ENCODE assay signal across 20 cellular contexts in genomic region chr10:113517165-113517892, GRCh38. TPM values are rescaled to one million over a fixed set of nuclear protein-coding genes. Genes with fewer than 3 reads are reported as not detected.
DNase-seq lines count a peak whose midpoint lies in the region; ATAC-seq and TF ChIP-seq lines count a peak whose summit lies in the region.
"Had no signal": no experiment of that assay in that cellular context is flagged by ENCODE, and none has a peak within 500 bp of the region (broad histone marks: within the 10 kb centered on the region; RNA-seq: fewer than 3 reads in every experiment).

No MANE protein-coding gene starts in this region.

- POLR2A ChIA-PET in IMR-90 (lab: Charles Lee; ENCODE audit: unreplicated experiment): no interaction called here

- H3K36me3 Mint-ChIP-seq in endodermal cell (ENCODE audit: low read depth) (no peaks in the 10 kb centered on the region), nephron (ENCODE audit: low read depth) (no peaks in the 10 kb centered on the region)
- H3K36me3 Mint-ChIP-seq in stimulated activated memory B cell treated with anti-CD40 and anti-IgM and Interleukin-4, amounts not matched to agents 10 μg/mL and 1 μg/mL and 100 μg/mL, for 72 hours: no peaks in the 10 kb centered on the region
- H3K36me3 Mint-ChIP-seq: CD4-positive, alpha-beta memory T cell had no signal

- H3K36me3 ChIP-seq in IMR-90 (ENCODE audit: control insufficient read depth, insufficient read depth, low read length): no peaks in the 10 kb centered on the region
- H3K36me3 ChIP-seq in endodermal cell (ENCODE audit: control insufficient read depth, insufficient read depth, low read length): no peaks in the 10 kb centered on the region

- no peak for ATAC-seq in IMR-90 (ENCODE audit: low read depth)
- ATAC-seq in stimulated activated memory B cell treated with anti-CD40 and anti-IgM and Interleukin-4, amounts not matched to agents 10 μg/mL and 1 μg/mL and 100 μg/mL, for 72 hours: peak; percentile 53

- no peak overlapping the region for H3K4me2 ChIP-seq in IMR-90 (ENCODE audit: low read depth, low read length)

- no peak overlapping the region for H4K5ac ChIP-seq in IMR-90 (ENCODE audit: low read depth, low read length)

- H3K27me3 Mint-ChIP-seq in endodermal cell (ENCODE audit: insufficient read depth) (peaks cover 4% of the 10 kb centered on the region), nephron (ENCODE audit: low read depth) (peaks cover 7% of the 10 kb centered on the region)
- H3K27me3 Mint-ChIP-seq in stimulated activated memory B cell treated with anti-CD40 and anti-IgM and Interleukin-4, amounts not matched to agents 10 μg/mL and 1 μg/mL and 100 μg/mL, for 72 hours: peaks cover 23% of the 10 kb centered on the region

- H3K9me3 ChIP-seq in IMR-90 (ENCODE audit: control insufficient read depth, insufficient read depth, low read length) (no peaks in the 10 kb centered on the region), endodermal cell (ENCODE audit: control insufficient read depth, low read length) (no peaks in the 10 kb centered on the region)

- H3K27ac Mint-ChIP-seq in endodermal cell (no peak overlapping the region), nephron (peak overlapping the region in 2 of 3 experiments; percentile 4 to 12)
- no peak overlapping the region for H3K27ac Mint-ChIP-seq in stimulated activated memory B cell treated with anti-CD40 and anti-IgM and Interleukin-4, amounts not matched to agents 10 μg/mL and 1 μg/mL and 100 μg/mL, for 72 hours
- H3K27ac Mint-ChIP-seq: CD4-positive, alpha-beta memory T cell; HFFc6 had no signal

- H3K4me3 Mint-ChIP-seq in endodermal cell (no peak overlapping the region), nephron (no peak overlapping the region)
- no peak overlapping the region for H3K4me3 Mint-ChIP-seq in stimulated activated memory B cell treated with anti-CD40 and anti-IgM and Interleukin-4, amounts not matched to agents 10 μg/mL and 1 μg/mL and 100 μg/mL, for 72 hours
- H3K4me3 Mint-ChIP-seq: CD4-positive, alpha-beta memory T cell; HFFc6 had no signal

- no peak overlapping the region for H2BK20ac ChIP-seq in IMR-90 (ENCODE audit: low read depth, low read length)

- in situ Hi-C loops in IMR-90 (cut with MboI; ENCODE audit: low sequenced_read_pairs): no loop called here

- H3K18ac ChIP-seq in IMR-90 (ENCODE audit: low read depth, low read length): no peak overlapping the region

- no peak for DNase-seq in IMR-90
- DNase-seq in endodermal cell: peak; percentile 19
- DNase-seq in NCI-H526 (lab: John Stamatoyannopoulos, UW): no peak
- no peak for DNase-seq in stimulated activated CD4-positive, alpha-beta T cell treated with anti-CD3 and anti-CD28 coated beads, Interleukin-12 subunit alpha, Interleukin-12 subunit beta, amount 100 ng/mL, for 4 hours
- DNase-seq in NCI-H1105 (lab: John Stamatoyannopoulos, UW): no peak
- DNase-seq in activated CD4-positive, alpha-beta T cell treated with anti-CD3 and anti-CD28 coated beads, Interleukin-2, amount 50 U/mL, for 4 hours: no peak
- DNase-seq: C1 segment of cervical spinal cord; Calu3; CD4-positive, alpha-beta memory T cell; COR-L47; DMS53; DND-41; GM23248; H7; HFFc6 had no signal

- no peak overlapping the region for H3K23ac ChIP-seq in IMR-90 (ENCODE audit: low read depth, low read length)

- H4K8ac ChIP-seq in IMR-90 (ENCODE audit: low read depth in 2 of 2, low read length in 2 of 2): no peak overlapping the region

- H3K9me1 ChIP-seq in IMR-90 (ENCODE audit: insufficient read depth, low read length): no peaks in the 10 kb centered on the region

- CTCF ChIA-PET in IMR-90 (lab: Yijun Ruan, JAX): no interaction called here

- no peak overlapping the region for H3K4me3 ChIP-seq in IMR-90 (ENCODE audit: insufficient read depth, low read depth, low read length)
- no peak overlapping the region for H3K4me3 ChIP-seq in endodermal cell (ENCODE audit: low read length)
- H3K4me3 ChIP-seq: GM23248 had no signal

- H3K9ac ChIP-seq in IMR-90 (ENCODE audit: low read depth, low read length): no peak overlapping the region
- H3K9ac ChIP-seq in endodermal cell (ENCODE audit: extremely low read depth, low read length, poor library complexity, severe bottlenecking): no peak overlapping the region
- H3K9ac ChIP-seq: GM23248 had no signal

- no peak for TF ChIP-seq POLR2A in IMR-90 (IDR thresholded peaks at IDR 0.05; ENCODE audit: low read depth, low read length)

- H3K9me3 Mint-ChIP-seq in endodermal cell (no peaks in the 10 kb centered on the region), nephron (peaks cover 5% of the 10 kb centered on the region)
- peaks cover 3% of the 10 kb centered on the region for H3K9me3 Mint-ChIP-seq in stimulated activated memory B cell treated with anti-CD40 and anti-IgM and Interleukin-4, amounts not matched to agents 10 μg/mL and 1 μg/mL and 100 μg/mL, for 72 hours
- H3K9me3 Mint-ChIP-seq: HFFc6 had no signal

- TF ChIP-seq RAD21 in IMR-90 (IDR thresholded peaks at IDR 0.05; ENCODE audit: low read length): no peak

- H2BK15ac ChIP-seq in IMR-90 (ENCODE audit: low read depth, low read length): no peak overlapping the region

- intact Hi-C loops in IMR-90 (cut with micrococcal nuclease): no loop called here

- peaks cover 10% of the 10 kb centered on the region for H3K4me1 Mint-ChIP-seq in endodermal cell
- H3K4me1 Mint-ChIP-seq in nephron: peaks cover 27% of the 10 kb centered on the region
- no peaks in the 10 kb centered on the region for H3K4me1 Mint-ChIP-seq in stimulated activated memory B cell treated with anti-CD40 and anti-IgM and Interleukin-4, amounts not matched to agents 10 μg/mL and 1 μg/mL and 100 μg/mL, for 72 hours
- H3K4me1 Mint-ChIP-seq: CD4-positive, alpha-beta memory T cell had no signal

- H2BK5ac ChIP-seq in IMR-90 (ENCODE audit: low read depth, low read length, poor library complexity, severe bottlenecking): no peak overlapping the region

- no peak overlapping the region for H3K27ac ChIP-seq in IMR-90 (ENCODE audit: insufficient read depth, low read length)
- H3K27ac ChIP-seq in endodermal cell (ENCODE audit: low read depth, low read length): no peak overlapping the region
- H3K27ac ChIP-seq: GM23248 had no signal

- H3K14ac ChIP-seq in IMR-90 (replicated peaks; ENCODE audit: low read depth, low read length): no peak overlapping the region

- H3K27me3 ChIP-seq in IMR-90 (ENCODE audit: control insufficient read depth, insufficient read depth, low read length) (0 out of 2 replicates have a peak, but pooled peaks cover 2% of the 10 kb centered on the region), endodermal cell (ENCODE audit: control insufficient read depth, insufficient read depth, low read length, poor library complexity, severe bottlenecking) (no peaks in the 10 kb centered on the region)

- dilution Hi-C loops in IMR-90 (cut with HindIII; ENCODE audit: low sequenced_read_pairs, unreplicated experiment): no loop called here

- no peaks in the 10 kb centered on the region for H3K79me1 ChIP-seq in IMR-90 (ENCODE audit: low read depth in 1 of 2, low read length in 2 of 2)

- WGBS in IMR-90 (ENCODE audit: extremely low coverage in 2 of 2, insufficient read length in 1 of 2), 2 experiments: 40% methylated on average over 1 of the region's 10 CpGs; no CpG with 5 or more reads in 1 of the 2 experiments
- 84 to 100% methylated on average over 3 to 10 of the region's 10 CpGs for WGBS in endodermal cell (ENCODE audit: insufficient coverage in 1 of 2, insufficient read length in 1 of 2), 2 experiments

- no peak for TF ChIP-seq CTCF in IMR-90 (conservative IDR thresholded peaks at IDR 0.05; ENCODE audit: low read depth, low read length)
- no peak for TF ChIP-seq CTCF in endodermal cell (conservative IDR thresholded peaks at IDR 0.05)
- no peak for TF ChIP-seq CTCF in nephron (IDR thresholded peaks at IDR 0.05; ENCODE audit: unreplicated experiment in 3 of 3)

- H2AK9ac ChIP-seq in IMR-90 (replicated peaks; ENCODE audit: low read depth, low read length, poor library complexity): no peak overlapping the region

- no peaks in the 10 kb centered on the region for H3K4me1 ChIP-seq in IMR-90 (ENCODE audit: control insufficient read depth, insufficient read depth, low read length)
- H3K4me1 ChIP-seq in endodermal cell (ENCODE audit: control insufficient read depth, insufficient read depth, low read length): no peaks in the 10 kb centered on the region

- H2BK120ac ChIP-seq in IMR-90 (ENCODE audit: low read depth, low read length): no peak overlapping the region

- H4K91ac ChIP-seq in IMR-90 (ENCODE audit: insufficient read depth, low read depth, low read length): no peak overlapping the region

- no TSS peak for BruUV-seq in IMR-90 (replicated peaks; lab: Mats Ljungman, UMichigan)

- no peaks in the 10 kb centered on the region for H4K20me1 ChIP-seq in IMR-90 (ENCODE audit: insufficient read depth, low read length)

- H3K56ac ChIP-seq in IMR-90 (ENCODE audit: extremely low read depth, insufficient read depth, low read length): no peak overlapping the region

- H2AK5ac ChIP-seq in IMR-90 (ENCODE audit: low read depth, low read length): no peak overlapping the region

- H3K4ac ChIP-seq in IMR-90 (ENCODE audit: low read depth, low read length): no peak overlapping the region

- peak overlapping the region; percentile 32 for H2AFZ ChIP-seq in IMR-90 (replicated peaks; ENCODE audit: low read length, poor library complexity)
- H2AFZ ChIP-seq: GM23248 had no signal

TF ChIP-seq in IMR-90, 13 proteins besides CTCF, POLR2A, EP300 and RAD21:
- TF ChIP-seq RFX5 (IDR thresholded peaks at IDR 0.05; ENCODE audit: low read depth, low read length): no peak
TF ChIP-seq in IMR-90: peak in this region for 0.

RNA-seq across cellular contexts. Expression of gene HABP2, which starts 35.5 kb away (rescaled TPM):
- total RNA-seq in IMR-90 (2012; rRNA removed): not detected in 2 replicates
- not detected in 2 replicates for polyA plus RNA-seq in IMR-90 (2012; rRNA removed)
- polyA plus RNA-seq in IMR-90 (2012; cell fraction: cytosol; rRNA removed): not detected in 2 replicates
- not detected in 2 replicates for polyA plus RNA-seq in IMR-90 (2012; cell fraction: nucleus; rRNA removed; ENCODE audit: low replicate concordance)
- 1 to 10 TPM in 1 of 2 donors, under 1 TPM in 1; 0.71 to 1.6 TPM for total RNA-seq in endodermal cell
- polyA plus RNA-seq in endodermal cell (2013, experiment 1 of 2): 0.46 TPM
- polyA plus RNA-seq in endodermal cell (2013, experiment 2 of 2): 0.33 TPM
- total RNA-seq: A172; A673; CD4-positive, alpha-beta memory T cell; GM23248; H1; H7; HFFc6 had no signal
- polyA plus RNA-seq: CD4-positive, alpha-beta memory T cell; GM23248; H1 had no signal

Comparison
In these comparisons a context has a peak if more than half of its experiments do, and no peak if none do; other contexts are left out.
1. H3K27ac Mint-ChIP-seq: peak in nephron (2 of 3); none in endodermal cell (single experiment) and stimulated activated memory B cell treated with anti-CD40 and anti-IgM and Interleukin-4, amounts not matched to agents 10 μg/mL and 1 μg/mL and 100 μg/mL, for 72 hours (single experiment).